8 cellular contexts compared by ENCODE assay signal in the genomic region with DNA sequence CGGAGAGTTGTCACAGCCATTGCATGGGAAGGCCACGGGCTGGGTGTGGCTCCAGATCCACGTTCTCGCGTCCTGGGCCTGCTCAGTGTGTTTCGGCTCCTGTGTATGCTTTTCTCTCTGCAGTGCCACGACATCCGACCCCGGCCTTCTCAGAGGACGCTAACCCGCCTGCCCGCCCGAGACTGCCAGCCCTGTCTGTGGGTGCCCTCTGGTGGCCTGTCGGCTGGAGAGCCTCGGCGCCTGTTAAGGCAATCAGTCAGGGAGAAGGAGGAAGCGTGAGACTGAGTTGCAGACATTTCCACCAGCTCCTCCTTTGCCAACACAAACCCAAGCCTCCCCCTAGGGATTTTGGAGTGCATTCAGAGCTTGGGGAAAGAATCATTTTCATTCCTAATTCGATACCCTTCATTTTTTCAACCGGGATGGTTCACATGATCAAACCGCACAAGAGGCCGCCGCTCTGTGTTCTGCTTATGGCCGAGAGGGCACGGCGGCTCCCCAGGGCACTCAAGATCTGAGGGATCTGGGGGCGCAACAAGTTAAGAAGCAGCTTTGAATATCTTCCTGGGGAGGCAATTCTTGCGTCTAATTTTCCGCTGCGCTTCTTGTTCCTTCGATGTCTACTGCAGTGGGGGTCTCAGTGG. TPM values are rescaled to one million over a fixed set of nuclear protein-coding genes. Genes with fewer than 3 reads are reported as not detected.
DNase-seq lines count a peak whose midpoint lies in the region; ATAC-seq and TF ChIP-seq lines count a peak whose summit lies in the region.

No MANE protein-coding gene starts in this region.

- DNase-seq in AG09319 (ENCODE audit: extremely low read depth, low read depth) (peak; percentile 43), NB4 (ENCODE audit: low read depth) (peak; percentile 85), SIG-M5 treated with dmso at 0.1 percent for 504 hours (lab: John Stamatoyannopoulos, UW; ENCODE audit: unreplicated experiment) (peak; percentile 79), activated gamma-delta T cell (lab: John Stamatoyannopoulos, UW) (peak; percentile 8), foreskin melanocyte (peak; percentile 97), osteocyte (ENCODE audit: extremely low spot score, unreplicated experiment) (peak; percentile 94), thyroid gland (peak; percentile 90 to 92)

- no peaks in the 10 kb centered on the region for H3K36me3 ChIP-seq in thyroid gland

- 44 to 45% methylated on average over 22 to 25 of the region's 30 CpGs for WGBS in thyroid gland, 2 donors

- peak; percentile 60 for ATAC-seq in GM19372 (IDR thresholded peaks at IDR 0.05; ENCODE audit: low read depth, unreplicated experiment)

- H3K27ac ChIP-seq in thyroid gland = no peak overlapping the region

- H3K27me3 Mint-ChIP-seq in osteocyte (ENCODE audit: unreplicated experiment) = peaks cover 55% of the 10 kb centered on the region

- H3K9me3 ChIP-seq in thyroid gland = no peaks in the 10 kb centered on the region

- H3K9me3 Mint-ChIP-seq in osteocyte (ENCODE audit: unreplicated experiment) = no peaks in the 10 kb centered on the region

- H3K27me3 ChIP-seq in thyroid gland = no peaks in the 10 kb centered on the region

- H3K36me3 Mint-ChIP-seq in osteocyte (ENCODE audit: unreplicated experiment) = no peaks in the 10 kb centered on the region

- H3K4me1 Mint-ChIP-seq in osteocyte (ENCODE audit: unreplicated experiment) = peaks cover 26% of the 10 kb centered on the region

- TF ChIP-seq CTCF in AG09319 (IDR thresholded peaks at IDR 0.05; ENCODE audit: low read depth, low read length) (peak; percentile 96), NB4 (IDR thresholded peaks at IDR 0.05; ENCODE audit: low read depth, low read length) (peak; percentile 74), osteocyte (IDR thresholded peaks at IDR 0.05) (peak; percentile 96), thyroid gland (IDR thresholded peaks at IDR 0.05) (peak; percentile 62 to 96 (median 93))

- intact Hi-C loops in thyroid gland (cut with DNase I) = loop anchor here (5.0 kb wide), 1 partner anchor 424 kb away; no protein-coding TSS in a partner anchor

- H3K27ac Mint-ChIP-seq in osteocyte (ENCODE audit: unreplicated experiment) = no peak overlapping the region

- H3K4me3 Mint-ChIP-seq in osteocyte (ENCODE audit: unreplicated experiment) = no peak overlapping the region

- peaks cover 2 to 22% of the 10 kb centered on the region in 2 donors for H3K4me1 ChIP-seq in thyroid gland

- H3K4me3 ChIP-seq in NB4 (ENCODE audit: low read depth, low read length) (no peak overlapping the region), thyroid gland (replicated peaks in 1 of 3) (no peak overlapping the region)

- TF ChIP-seq POLR2A in NB4 (IDR thresholded peaks at IDR 0.05; ENCODE audit: extremely low read depth, insufficient read length) (no peak), thyroid gland (IDR thresholded peaks at IDR 0.05) (no peak)

RNA-seq across cellular contexts. Expression of a gene that starts 37.5 kb away (rescaled TPM):
- total RNA-seq in osteocyte (0.11 and 0.16 TPM in 2 replicates), thyroid gland (10 to 100 TPM; 41.7 to 66.7 (median 49.5) TPM)

Comparison
In these comparisons a context has a peak if more than half of its experiments do, and no peak if none do; other contexts are left out.
1. DNase-seq: peak in every context shown above with its lines; median percentile 97 in foreskin melanocyte; 94 in osteocyte; 91 in thyroid gland; 85 in NB4; 79 in SIG-M5 treated with dmso at 0.1 percent for 504 hours; 43 in AG09319; 8 in activated gamma-delta T cell.
2. RNA of a gene that starts 37.5 kb away (total RNA-seq): 41.7 to 66.7 TPM in thyroid gland; 0.11 to 0.16 TPM in osteocyte; every median in the first group is over 10 times any median in the second.
3. Peak in every context shown above with its lines, with median percentiles within 50 percentile points of each other: CTCF ChIP-seq.